ENCODE assay signal across 8 cellular contexts in the genomic region with DNA sequence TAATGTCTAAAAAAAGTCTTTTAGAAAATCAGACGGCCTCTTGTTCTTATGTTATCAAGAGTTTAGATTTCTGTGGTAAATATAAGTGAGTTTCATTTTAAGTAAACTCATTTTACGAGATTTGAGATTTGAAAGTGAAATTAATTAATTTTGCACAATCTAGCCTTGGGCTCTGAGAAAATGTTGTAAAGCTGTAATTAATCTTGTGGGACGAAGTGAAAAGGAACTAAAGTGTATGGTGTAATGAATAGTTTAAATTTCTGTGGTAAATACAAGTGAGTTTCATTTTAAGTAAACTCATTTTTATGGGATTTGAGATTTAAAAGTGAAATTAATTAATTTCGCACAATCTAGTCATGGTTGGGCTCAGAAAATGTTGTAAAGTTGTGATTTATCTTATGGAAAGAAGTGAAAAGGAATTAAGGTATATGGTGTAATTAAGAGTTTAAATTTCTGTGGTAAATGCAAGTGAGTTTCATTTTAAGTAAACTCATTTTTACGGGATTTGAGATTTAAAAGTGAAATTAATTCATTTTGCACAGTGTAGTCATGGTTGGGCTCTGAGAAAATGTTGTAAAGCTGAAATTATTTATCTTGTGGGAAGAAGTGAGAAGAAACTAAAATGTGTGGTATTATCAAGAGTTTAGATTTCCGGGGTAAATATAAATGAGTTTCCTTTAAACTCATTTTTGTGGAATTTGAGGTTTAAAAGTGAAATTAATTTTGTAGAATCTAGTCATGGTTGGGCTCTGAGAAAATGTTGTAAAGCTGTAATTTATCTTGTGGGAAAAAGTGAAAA. TPM values are rescaled to one million over a fixed set of nuclear protein-coding genes. Genes with fewer than 3 reads are reported as not detected.
DNase-seq lines count a peak whose midpoint lies in the region; ATAC-seq, FAIRE-seq and TF ChIP-seq lines count a peak whose summit lies in the region.

No MANE protein-coding gene starts in this region.

- H3K36me3 Mint-ChIP-seq in stimulated activated naive CD8-positive, alpha-beta T cell treated with anti-CD3 and anti-CD28 coated beads, Interleukin-15, Interleukin-2, amounts not matched to agents 100 ng/mL and 50 ng/mL, for 24 hours (ENCODE audit: low read depth) = no peaks in the 10 kb centered on the region
- H3K36me3 Mint-ChIP-seq in MCF 10A (ENCODE audit: insufficient read depth, unreplicated experiment) = no peaks in the 10 kb centered on the region

- intact Hi-C loops in MCF 10A (cut with micrococcal nuclease) = loop anchor here (2.0 kb wide), 1 partner anchor 42 kb away; no protein-coding TSS in a partner anchor

- TF ChIP-seq CTCF in MCF 10A (IDR thresholded peaks at IDR 0.05; ENCODE audit: unreplicated experiment) = no peak

- H3K4me3 Mint-ChIP-seq in stimulated activated naive CD8-positive, alpha-beta T cell treated with anti-CD3 and anti-CD28 coated beads, Interleukin-15, Interleukin-2, amounts not matched to agents 100 ng/mL and 50 ng/mL, for 24 hours = peak overlapping the region; percentile 88
- H3K4me3 Mint-ChIP-seq in MCF 10A (ENCODE audit: unreplicated experiment) = peak overlapping the region; percentile 76

- no peak for TF ChIP-seq POLR2A in H54 (IDR thresholded peaks at IDR 0.05; ENCODE audit: low read depth, low read length)

- H3K4me1 Mint-ChIP-seq in stimulated activated naive CD8-positive, alpha-beta T cell treated with anti-CD3 and anti-CD28 coated beads, Interleukin-15, Interleukin-2, amounts not matched to agents 100 ng/mL and 50 ng/mL, for 24 hours (ENCODE audit: low read depth) = peaks cover 36% of the 10 kb centered on the region
- H3K4me1 Mint-ChIP-seq in MCF 10A (ENCODE audit: insufficient read depth, unreplicated experiment) = peaks cover 12% of the 10 kb centered on the region

- H3K4me3 ChIP-seq in mucosa of rectum (ENCODE audit: low read length in 2 of 2) = peak overlapping the region; percentile 72 to 78

- H3K36me3 ChIP-seq in mucosa of rectum (ENCODE audit: control insufficient read depth in 2 of 2, insufficient read depth in 2 of 2, low read length in 2 of 2) = no peaks in the 10 kb centered on the region

- H3K4me1 ChIP-seq in mucosa of rectum (ENCODE audit: control insufficient read depth in 2 of 2, insufficient read depth in 2 of 2, low read length in 2 of 2) = peaks cover 0 to 8% of the 10 kb centered on the region in 2 donors

- no peaks in the 10 kb centered on the region for H3K27me3 Mint-ChIP-seq in stimulated activated naive CD8-positive, alpha-beta T cell treated with anti-CD3 and anti-CD28 coated beads, Interleukin-15, Interleukin-2, amounts not matched to agents 100 ng/mL and 50 ng/mL, for 24 hours
- H3K27me3 Mint-ChIP-seq in MCF 10A (ENCODE audit: insufficient read depth, unreplicated experiment) = peaks cover 10% of the 10 kb centered on the region

- H3K27me3 ChIP-seq in mucosa of rectum (ENCODE audit: control insufficient read depth in 2 of 2, insufficient read depth in 2 of 2, low read length in 2 of 2) = peaks cover 0 to 4% of the 10 kb centered on the region in 2 donors

- peak overlapping the region; percentile 93 for H3K27ac Mint-ChIP-seq in stimulated activated naive CD8-positive, alpha-beta T cell treated with anti-CD3 and anti-CD28 coated beads, Interleukin-15, Interleukin-2, amounts not matched to agents 100 ng/mL and 50 ng/mL, for 24 hours
- peak overlapping the region; percentile 84 for H3K27ac Mint-ChIP-seq in MCF 10A (ENCODE audit: low read depth, unreplicated experiment)

- no peak for FAIRE-seq in H54 (lab: Jason Lieb, UNC)

- BruUV-seq in MCF 10A (replicated peaks; lab: Mats Ljungman, UMichigan) = no TSS peak

- DNase-seq in stimulated activated naive CD8-positive, alpha-beta T cell treated with anti-CD3 and anti-CD28 coated beads, Interleukin-15, Interleukin-2, amounts not matched to agents 100 U/mL and 50 U/mL, for 24 hours = no peak
- no peak for DNase-seq in MCF 10A (ENCODE audit: unreplicated experiment)
- DNase-seq in stimulated activated CD4-positive, alpha-beta T cell treated with anti-CD3 and anti-CD28 coated beads, Interleukin-4, amount 100 ng/mL, for 24 hours = no peak
- no peak for DNase-seq in NCI-H524 treated with DMSO at 0.1 percent for 48 hours (lab: John Stamatoyannopoulos, UW)
- DNase-seq in H54 (ENCODE audit: insufficient read length, low spot score) = no peak

- ATAC-seq in stimulated activated naive CD8-positive, alpha-beta T cell treated with anti-CD3 and anti-CD28 coated beads, Interleukin-15, Interleukin-2, amounts not matched to agents 100 U/mL and 50 U/mL, for 24 hours = no peak
- ATAC-seq in HG02970 (IDR thresholded peaks at IDR 0.05; ENCODE audit: low FRiP score, unreplicated experiment) = no peak

- POLR2A ChIA-PET in MCF 10A (lab: Yijun Ruan, JAX) = interaction anchor here (0.6 to 1.8 kb wide), 2 partner anchors 11 to 287 kb away, joined by 4 to 5 read pairs; no protein-coding TSS in a partner anchor

- H3K9ac ChIP-seq in mucosa of rectum (ENCODE audit: low read depth in 1 of 2, low read length in 2 of 2) = peak overlapping the region; percentile 88

- H3K27ac ChIP-seq in mucosa of rectum (ENCODE audit: low read depth in 2 of 2, low read length in 2 of 2) = peak overlapping the region; percentile 90 to 93

- CTCF ChIA-PET in MCF 10A (lab: Yijun Ruan, JAX) = interaction anchor here (0.6 to 1.5 kb wide), 3 partner anchors 9 to 106 kb away, joined by 3 to 4 read pairs (median 3); no protein-coding TSS in a partner anchor

- H3K9me3 ChIP-seq in mucosa of rectum (ENCODE audit: control insufficient read depth in 2 of 2, low read length in 2 of 2) = no peaks in the 10 kb centered on the region

- no peaks in the 10 kb centered on the region for H3K9me3 Mint-ChIP-seq in stimulated activated naive CD8-positive, alpha-beta T cell treated with anti-CD3 and anti-CD28 coated beads, Interleukin-15, Interleukin-2, amounts not matched to agents 100 ng/mL and 50 ng/mL, for 24 hours
- H3K9me3 Mint-ChIP-seq in MCF 10A (ENCODE audit: unreplicated experiment) = no peaks in the 10 kb centered on the region

RNA-seq across cellular contexts. Expression of a gene that starts 1.6 kb away (rescaled TPM):
- total RNA-seq in MCF 10A (2022) = 13.9 and 14.1 TPM in 2 replicates
